29 cellular contexts compared by ENCODE assay signal in the genomic region with DNA sequence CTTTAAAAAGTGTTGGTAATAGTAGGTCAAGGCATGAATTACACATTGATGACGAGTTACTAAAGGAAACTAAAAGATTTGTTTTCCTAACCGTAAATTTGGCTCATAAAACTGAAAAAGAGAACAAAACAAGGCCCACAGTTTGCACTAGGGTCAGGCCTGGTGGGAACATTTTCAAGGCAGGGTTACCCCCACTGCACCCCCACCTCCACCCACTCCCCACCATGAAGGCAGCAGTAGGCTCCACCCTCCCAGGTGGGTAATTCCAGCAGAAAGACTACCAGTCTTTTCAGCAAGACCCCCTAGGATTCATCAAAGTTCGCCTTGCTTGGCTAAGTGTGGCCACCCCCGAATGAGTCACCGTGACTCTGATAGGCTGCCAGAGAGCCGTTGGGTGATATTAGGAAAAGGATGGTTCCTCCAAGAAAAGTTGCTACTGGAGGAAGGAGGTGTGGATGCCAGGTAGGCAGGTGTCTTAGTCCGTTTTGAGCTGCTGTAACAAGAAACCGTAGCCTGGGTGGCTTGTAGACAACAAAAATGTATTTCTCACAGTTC. TPM values are rescaled to one million over a fixed set of nuclear protein-coding genes. Genes with fewer than 3 reads are reported as not detected.
"Had no signal": no experiment of that assay in that cellular context is flagged by ENCODE, and none has a peak within 500 bp of the region (broad histone marks: within the 10 kb centered on the region; RNA-seq: fewer than 3 reads in every experiment).

No MANE protein-coding gene starts in this region.

- H3K27me3 ChIP-seq: hepatocyte, right atrium auricular region, upper lobe of left lung had no signal

- H3K9me3 ChIP-seq: pancreas, right atrium auricular region, upper lobe of left lung had no signal

- H3K4me1 Mint-ChIP-seq: activated CD4-positive, alpha-beta T cell treated with anti-CD3 and anti-CD28 coated beads, Interleukin-2, amount 10 ng/mL, durations not matched to agents 24 days and 14 days; activated naive CD4-positive, alpha-beta T cell treated with anti-CD3 and anti-CD28 coated beads, Interleukin-2, amount 50 U/mL, for 24 hours; immature natural killer cell had no signal

- H3K36me3 ChIP-seq: pancreas, right atrium auricular region, upper lobe of left lung had no signal

- H3K36me3 Mint-ChIP-seq: activated naive CD4-positive, alpha-beta T cell treated with anti-CD3 and anti-CD28 coated beads, Interleukin-2, amount 50 U/mL, for 24 hours; brain; immature natural killer cell; natural killer cell treated with Interleukin-12 subunit alpha and Interleukin-12 subunit beta and Interleukin-15 and Interleukin-18, amount 100 ng/mL, for 72 hours had no signal

- DNase-seq: activated CD4-positive, alpha-beta T cell treated with anti-CD3 and anti-CD28 coated beads, Interleukin-2, amount 10 ng/mL, durations not matched to agents 24 days and 14 days; activated CD8-positive, alpha-beta T cell treated with anti-CD3 and anti-CD28 coated beads for 36 hours; activated gamma-delta T cell; aorta; effector CD4-positive, alpha-beta T cell; glutamatergic neuron; immature natural killer cell; left ventricle myocardium superior; pancreas; psoas muscle; stimulated activated CD4-positive, alpha-beta T cell treated with anti-CD3 and anti-CD28 coated beads, Interleukin-4, amount 100 ng/mL, for 1 hour; stimulated activated naive CD4-positive, alpha-beta T cell treated with Interleukin-2 at 50 U/mL for 16 hours; upper lobe of left lung had no signal

- H3K4me2 ChIP-seq: hepatocyte, smooth muscle cell had no signal

- ATAC-seq: activated CD4-positive, CD25-positive, alpha-beta regulatory T cell treated with anti-CD3 and anti-CD28 coated beads, Interleukin-2, amount 50 U/mL, for 24 hours; activated CD8-positive, alpha-beta T cell treated with anti-CD3 and anti-CD28 coated beads for 36 hours; left ventricle myocardium superior; natural killer cell treated with Interleukin-12 subunit alpha and Interleukin-12 subunit beta and Interleukin-15 and Interleukin-18, amount 100 ng/mL, for 72 hours; pancreas; psoas muscle had no signal

- H3K9me3 Mint-ChIP-seq: activated CD4-positive, alpha-beta T cell treated with anti-CD3 and anti-CD28 coated beads, Interleukin-2, amount 10 ng/mL, durations not matched to agents 24 days and 14 days; activated CD8-positive, alpha-beta T cell treated with anti-CD3 and anti-CD28 coated beads for 36 hours; activated naive CD4-positive, alpha-beta T cell treated with anti-CD3 and anti-CD28 coated beads, Interleukin-2, amount 50 U/mL, for 24 hours; activated T-helper 1 cell treated with anti-CD3 and anti-CD28 coated beads, Interleukin-12 subunit alpha, Interleukin-12 subunit beta, Interleukin-2, Interleukin-4 antibody, amounts not matched to agents 30 ng/mL and 10 ng/mL and 1 ng/mL, durations not matched to agents 14 hours and 24 hours and 36 hours; natural killer cell treated with Interleukin-12 subunit alpha and Interleukin-12 subunit beta and Interleukin-15 and Interleukin-18, amount 100 ng/mL, for 72 hours had no signal

- H3K4me3 Mint-ChIP-seq: activated CD4-positive, alpha-beta T cell treated with anti-CD3 and anti-CD28 coated beads, Interleukin-2, amount 10 ng/mL, durations not matched to agents 24 days and 14 days; activated CD8-positive, alpha-beta T cell treated with anti-CD3 and anti-CD28 coated beads for 36 hours; activated naive CD4-positive, alpha-beta T cell treated with anti-CD3 and anti-CD28 coated beads, Interleukin-2, amount 50 U/mL, for 24 hours; activated T-helper 1 cell treated with anti-CD3 and anti-CD28 coated beads, Interleukin-12 subunit alpha, Interleukin-12 subunit beta, Interleukin-2, Interleukin-4 antibody, amounts not matched to agents 30 ng/mL and 10 ng/mL and 1 ng/mL, durations not matched to agents 14 hours and 24 hours and 36 hours; brain; immature natural killer cell; natural killer cell treated with Interleukin-12 subunit alpha and Interleukin-12 subunit beta and Interleukin-15 and Interleukin-18, amount 100 ng/mL, for 72 hours had no signal

- H3K79me2 ChIP-seq: hepatocyte had no signal

- H3K4me3 ChIP-seq: hepatocyte, pancreas, psoas muscle, right atrium auricular region, smooth muscle cell, upper lobe of left lung had no signal

- H3K27ac Mint-ChIP-seq: activated CD4-positive, alpha-beta T cell treated with anti-CD3 and anti-CD28 coated beads, Interleukin-2, amount 10 ng/mL, durations not matched to agents 24 days and 14 days; activated CD8-positive, alpha-beta T cell treated with anti-CD3 and anti-CD28 coated beads for 36 hours; activated naive CD4-positive, alpha-beta T cell treated with anti-CD3 and anti-CD28 coated beads, Interleukin-2, amount 50 U/mL, for 24 hours; activated T-helper 1 cell treated with anti-CD3 and anti-CD28 coated beads, Interleukin-12 subunit alpha, Interleukin-12 subunit beta, Interleukin-2, Interleukin-4 antibody, amounts not matched to agents 30 ng/mL and 10 ng/mL and 1 ng/mL, durations not matched to agents 14 hours and 24 hours and 36 hours; brain; immature natural killer cell; natural killer cell treated with Interleukin-12 subunit alpha and Interleukin-12 subunit beta and Interleukin-15 and Interleukin-18, amount 100 ng/mL, for 72 hours had no signal

- H3K27ac ChIP-seq: hepatocyte, pancreas, psoas muscle, right atrium auricular region, upper lobe of left lung, VCaP had no signal

- H3K4me1 ChIP-seq: pancreas, psoas muscle, right atrium auricular region, upper lobe of left lung had no signal

- H2AFZ ChIP-seq: hepatocyte had no signal

RNA-seq across cellular contexts. Expression of gene DNAAF1, which starts 8.6 kb away (rescaled TPM):
- total RNA-seq: activated CD4-positive, alpha-beta T cell treated with anti-CD3 and anti-CD28 coated beads, Interleukin-2, amount 10 ng/mL, durations not matched to agents 24 days and 14 days; activated CD8-positive, alpha-beta T cell treated with anti-CD3 and anti-CD28 coated beads for 36 hours; activated T-helper 1 cell treated with anti-CD3 and anti-CD28 coated beads, Interleukin-12 subunit alpha, Interleukin-12 subunit beta, Interleukin-2, Interleukin-4 antibody, amounts not matched to agents 30 ng/mL and 10 ng/mL and 1 ng/mL, durations not matched to agents 14 hours and 24 hours and 36 hours; cardiac septum; chondrocyte; epithelial cell of proximal tubule; fibroblast of lung; kidney epithelial cell; left ventricle myocardium superior; natural killer cell treated with Interleukin-12 subunit alpha and Interleukin-12 subunit beta and Interleukin-15 and Interleukin-18, amount 100 ng/mL, for 72 hours; psoas muscle; T-helper 2 cell treated with Interferon-gamma antibody and Interleukin-4, amounts not matched to agents 100 ng/mL and 5 ng/mL, for 36 hours had no signal
- polyA plus RNA-seq: fibroblast of lung, smooth muscle cell had no signal

RNA-seq across cellular contexts. Expression of gene ADAD2, which starts 37.2 kb away (rescaled TPM):
- total RNA-seq: activated CD4-positive, alpha-beta T cell treated with anti-CD3 and anti-CD28 coated beads, Interleukin-2, amount 10 ng/mL, durations not matched to agents 24 days and 14 days; activated T-helper 1 cell treated with anti-CD3 and anti-CD28 coated beads, Interleukin-12 subunit alpha, Interleukin-12 subunit beta, Interleukin-2, Interleukin-4 antibody, amounts not matched to agents 30 ng/mL and 10 ng/mL and 1 ng/mL, durations not matched to agents 14 hours and 24 hours and 36 hours; chondrocyte; epithelial cell of proximal tubule; fibroblast of lung; frontal cortex; hepatocyte; kidney epithelial cell; left ventricle myocardium superior; natural killer cell treated with Interleukin-12 subunit alpha and Interleukin-12 subunit beta and Interleukin-15 and Interleukin-18, amount 100 ng/mL, for 72 hours; psoas muscle; smooth muscle cell; T-helper 2 cell treated with Interferon-gamma antibody and Interleukin-4, amounts not matched to agents 100 ng/mL and 5 ng/mL, for 36 hours had no signal
- polyA plus RNA-seq: fibroblast of lung, smooth muscle cell had no signal
